In the genomic region with DNA sequence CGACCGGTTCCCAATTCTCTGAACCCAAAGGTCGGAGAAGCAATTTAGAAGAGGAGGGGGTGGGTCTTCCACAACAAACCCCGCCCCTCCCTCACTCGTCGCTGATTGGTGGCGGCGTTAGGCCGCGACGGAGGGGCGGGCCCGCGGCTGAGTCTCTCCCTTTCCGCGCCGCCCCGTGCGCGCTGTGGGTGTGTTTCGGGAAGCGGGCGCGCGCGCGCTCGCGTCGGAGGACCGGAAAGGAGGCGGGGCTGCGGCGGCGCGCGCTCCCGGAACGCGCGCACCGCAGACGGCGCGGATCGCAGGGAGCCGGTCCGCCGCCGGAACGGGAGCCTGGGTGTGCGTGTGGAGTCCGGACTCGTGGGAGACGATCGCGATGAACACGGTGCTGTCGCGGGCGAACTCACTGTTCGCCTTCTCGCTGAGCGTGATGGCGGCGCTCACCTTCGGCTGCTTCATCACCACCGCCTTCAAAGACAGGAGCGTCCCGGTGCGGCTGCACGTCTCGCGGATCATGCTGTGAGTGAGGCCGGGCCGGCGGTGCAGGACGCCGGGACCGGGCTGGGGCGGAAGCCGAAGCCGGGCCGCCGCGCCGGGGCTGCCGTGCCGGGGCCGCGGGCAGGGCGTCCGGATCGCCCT, we compare ENCODE assay signal across 8 cellular contexts. TPM values are rescaled to one million over a fixed set of nuclear protein-coding genes. Genes with fewer than 3 reads are reported as not detected.
DNase-seq lines count a peak whose midpoint lies in the region; ATAC-seq lines count a peak whose summit lies in the region.

A gene (plus strand): TSS at position 263 of the 636 bp plus-strand sequence. CDS start 111 bp downstream, at position 374.

- peak; percentile 90 for ATAC-seq in GM19328 (IDR thresholded peaks at IDR 0.05; ENCODE audit: unreplicated experiment)
- peak; percentile 93 for ATAC-seq in HG03520 (IDR thresholded peaks at IDR 0.05; ENCODE audit: unreplicated experiment)

- peaks cover 40% of the 10 kb centered on the region for H3K4me1 Mint-ChIP-seq in activated CD4-positive, alpha-beta T cell treated with anti-CD3 and anti-CD28 coated beads, Interleukin-2, amount 10 ng/mL, durations not matched to agents 7 days and 5 days

- CTCF ChIA-PET in activated CD4-positive, alpha-beta T cell treated with anti-CD3 and anti-CD28 coated beads, Interleukin-2, amount 10 ng/mL, durations not matched to agents 7 days and 5 days (lab: Charles Lee), result interaction anchor here (1.0 kb wide), 1 partner anchor 13 kb away, joined by 5 read pairs; no protein-coding TSS in a partner anchor

- H3K9ac ChIP-seq in BLaER1, result peak within 1 kb of the TSS; percentile 100

- peak within 1 kb of the TSS; percentile 79 for H3K4me2 ChIP-seq in BLaER1

- H3K4me3 ChIP-seq in BLaER1, result peak within 1 kb of the TSS; percentile 100

- no peaks in the 10 kb centered on the region for H3K9me3 Mint-ChIP-seq in activated CD4-positive, alpha-beta T cell treated with anti-CD3 and anti-CD28 coated beads, Interleukin-2, amount 10 ng/mL, durations not matched to agents 7 days and 5 days

- peak within 1 kb of the TSS; percentile 99 for H3K27ac ChIP-seq in BLaER1

- H3K4me3 Mint-ChIP-seq in activated CD4-positive, alpha-beta T cell treated with anti-CD3 and anti-CD28 coated beads, Interleukin-2, amount 10 ng/mL, durations not matched to agents 7 days and 5 days, result peak within 1 kb of the TSS; percentile 87

- H3K27me3 Mint-ChIP-seq in activated CD4-positive, alpha-beta T cell treated with anti-CD3 and anti-CD28 coated beads, Interleukin-2, amount 10 ng/mL, durations not matched to agents 7 days and 5 days, result no peaks in the 10 kb centered on the region

- H4K20me1 ChIP-seq in BLaER1, result peaks cover 44% of the 10 kb centered on the region

- DNase-seq in NCI-H69 (lab: John Stamatoyannopoulos, UW) (peak; percentile 96), cortex of kidney (lab: John Stamatoyannopoulos, UW) (peak; percentile 60), left kidney (ENCODE audit: low read depth, low spot score) (peak; percentile 99)
- DNase-seq in activated CD4-positive, alpha-beta T cell treated with anti-CD3 and anti-CD28 coated beads, Interleukin-2, amount 10 ng/mL, durations not matched to agents 7 days and 5 days, result peak; percentile 96
- peak; percentile 95 to 97 for DNase-seq in stimulated activated CD4-positive, alpha-beta T cell treated with anti-CD3 and anti-CD28 coated beads, Interleukin-2, amount 100 ng/mL, for 24 hours

- peak within 1 kb of the TSS; percentile 91 for H3K27ac Mint-ChIP-seq in activated CD4-positive, alpha-beta T cell treated with anti-CD3 and anti-CD28 coated beads, Interleukin-2, amount 10 ng/mL, durations not matched to agents 7 days and 5 days

- H3K27me3 ChIP-seq in BLaER1, result no peaks in the 10 kb centered on the region

- POLR2A ChIA-PET in activated CD4-positive, alpha-beta T cell treated with anti-CD3 and anti-CD28 coated beads, Interleukin-2, amount 10 ng/mL, durations not matched to agents 7 days and 5 days (lab: Charles Lee), result no interaction called here

- H3K36me3 ChIP-seq in BLaER1, result peaks cover 7% of the 10 kb centered on the region; the same call in 1 of the 2 replicates

- no peaks in the 10 kb centered on the region for H3K9me3 ChIP-seq in BLaER1

- peaks cover 27% of the 10 kb centered on the region for H3K36me3 Mint-ChIP-seq in activated CD4-positive, alpha-beta T cell treated with anti-CD3 and anti-CD28 coated beads, Interleukin-2, amount 10 ng/mL, durations not matched to agents 7 days and 5 days (ENCODE audit: low read depth)

- H3K4me1 ChIP-seq in BLaER1, result peaks cover 33% of the 10 kb centered on the region

RNA-seq across cellular contexts. Expression of the gene that starts here (rescaled TPM):
- total RNA-seq in activated CD4-positive, alpha-beta T cell treated with anti-CD3 and anti-CD28 coated beads, Interleukin-2, amount 10 ng/mL, durations not matched to agents 7 days and 5 days, result 100 to 1,000 TPM; 154 to 186 TPM

Comparison
In these comparisons a context has a peak if more than half of its experiments do, and no peak if none do; other contexts are left out.
1. Peak in every context shown above with its lines: DNase-seq, ATAC-seq, H3K4me3 ChIP-seq and H3K27ac ChIP-seq.